1 cellular context compared by ENCODE assay signal in genomic region chr17:81221842-81222619, GRCh38.
TF ChIP-seq lines count a peak whose summit lies in the region.

No MANE protein-coding gene starts in this region.

TF ChIP-seq in K562, 482 proteins besides CTCF, POLR2A, EP300 and RAD21:
- TF ChIP-seq NFXL1 (CRISPR knock-in tag; IDR thresholded peaks at IDR 0.05) = no peak
- TF ChIP-seq E2F6 (IDR thresholded peaks at IDR 0.05; ENCODE audit: borderline replicate concordance in 1 of 2, extremely low read depth in 1 of 2, insufficient read depth in 1 of 2, insufficient read length in 1 of 2, low read depth in 1 of 2, low read length in 1 of 2, poor library complexity in 1 of 2, severe bottlenecking in 1 of 2) = no peak
- TF ChIP-seq HOXB6 (CRISPR knock-in tag; IDR thresholded peaks at IDR 0.05; ENCODE audit: borderline replicate concordance) = no peak
- 0 out of 2 replicates have a peak, but pooled peaks have one; percentile 14 for TF ChIP-seq ZC3H4 (CRISPR knock-in tag; IDR thresholded peaks at IDR 0.05; ENCODE audit: borderline replicate concordance)
- TF ChIP-seq KAT7 (CRISPR knock-in tag; IDR thresholded peaks at IDR 0.05; ENCODE audit: borderline replicate concordance) = peak; percentile 18; the same call in 1 of the 2 replicates
- no peak for TF ChIP-seq BCLAF1 (IDR thresholded peaks at IDR 0.05; ENCODE audit: borderline replicate concordance in 1 of 2, control insufficient read depth in 1 of 2, low read depth in 2 of 2, low read length in 1 of 2)
- 0 out of 2 replicates have a peak, but pooled peaks have one; percentile 72 for TF ChIP-seq AFF4 (CRISPR knock-in tag; IDR thresholded peaks at IDR 0.05)
- TF ChIP-seq CBFB (CRISPR knock-in tag; IDR thresholded peaks at IDR 0.05) = peak; percentile 23; the same call in 1 of the 2 replicates
- TF ChIP-seq PYGO2 (tag; IDR thresholded peaks at IDR 0.05) = no peak
- no peak for TF ChIP-seq CUX1 (CRISPR knock-in tag; IDR thresholded peaks at IDR 0.05)
- no peak for TF ChIP-seq ZNF263 (CRISPR knock-in tag; IDR thresholded peaks at IDR 0.05; ENCODE audit: borderline replicate concordance)
TF ChIP-seq in K562: peak in this region for 4.
